In the genomic region with DNA sequence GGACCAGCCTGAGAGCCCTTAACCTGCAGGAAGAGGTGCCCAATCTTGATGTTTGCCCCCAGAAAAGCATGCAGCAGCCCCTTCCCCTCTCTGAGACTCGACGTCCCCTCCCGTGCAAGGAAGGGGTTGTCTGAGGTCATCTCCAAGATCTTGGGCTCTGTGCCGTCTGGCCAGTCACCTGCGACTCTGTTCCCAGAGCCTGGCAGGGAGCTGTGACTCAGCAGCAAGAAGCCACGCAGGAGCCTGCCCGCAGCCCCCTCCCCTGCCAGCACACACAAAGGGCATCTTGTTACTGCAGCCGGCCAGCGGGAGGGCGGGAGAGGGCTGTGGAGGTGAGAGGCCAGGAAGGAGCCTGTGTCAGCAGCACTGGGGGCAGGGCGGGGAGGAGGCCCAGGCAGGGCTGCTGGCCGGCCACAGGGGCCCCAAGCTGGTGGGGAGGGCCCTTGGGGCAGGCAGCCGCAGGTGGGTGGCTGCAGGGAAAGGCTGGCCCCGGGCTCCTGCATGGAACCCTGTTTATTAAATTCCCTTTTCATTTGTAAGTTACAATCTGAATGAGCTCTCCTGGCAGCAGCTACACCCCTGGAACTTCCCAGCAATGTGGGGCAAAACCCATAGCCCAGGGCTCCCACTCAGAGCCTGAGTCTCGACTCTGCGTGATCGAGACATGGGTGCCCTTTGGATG, we compare ENCODE assay signal across 9 cellular contexts.
A peak's percentile ranks its signal among the peaks of the same experiment; 100 is the strongest.
DNase-seq lines count a peak whose midpoint lies in the region; ATAC-seq, FAIRE-seq and TF ChIP-seq lines count a peak whose summit lies in the region.
"Had no signal": no experiment of that assay in that cellular context is flagged by ENCODE, and none has a peak within 500 bp of the region (broad histone marks: within the 10 kb centered on the region; RNA-seq: fewer than 3 reads in every experiment).

No MANE protein-coding gene starts in this region.

- peaks cover 3% of the 10 kb centered on the region for H3K27me3 Mint-ChIP-seq in progenitor cell of endocrine pancreas

- CTCF ChIA-PET in Panc1 (lab: Charles Lee), result interaction anchor here (0.7 to 3.6 kb wide), 2 partner anchors 9 to 230 kb away, joined by 3 to 11 read pairs; no protein-coding TSS in a partner anchor

- H3K4me1 ChIP-seq in Panc1 (ENCODE audit: control insufficient read depth, insufficient read depth, low read length) (peaks cover 43% of the 10 kb centered on the region), vagina (peaks cover 34% of the 10 kb centered on the region)

- no TSS peak for BruUV-seq in Panc1 (replicated peaks; lab: Mats Ljungman, UMichigan)

- no peak overlapping the region for H3K4me3 ChIP-seq in Panc1 (ENCODE audit: low read depth in 2 of 2, low read length in 2 of 2)
- no peak overlapping the region for H3K4me3 ChIP-seq in vagina

- H3K27me3 ChIP-seq in Panc1 (ENCODE audit: control insufficient read depth, insufficient read depth, low read length) (no peaks in the 10 kb centered on the region), vagina (no peaks in the 10 kb centered on the region)

- TF ChIP-seq CTCF in Panc1 (IDR thresholded peaks at IDR 0.05), result no peak
- no peak for TF ChIP-seq CTCF in progenitor cell of endocrine pancreas (IDR thresholded peaks at IDR 0.05; ENCODE audit: unreplicated experiment)
- no peak for TF ChIP-seq CTCF in vagina (IDR thresholded peaks at IDR 0.05)

- POLR2A ChIA-PET in Panc1 (lab: Charles Lee), result interaction anchor here (0.7 kb wide), 1 partner anchor 165 kb away, joined by 3 read pairs; no protein-coding TSS in a partner anchor

- no peaks in the 10 kb centered on the region for H3K36me3 ChIP-seq in Panc1 (ENCODE audit: control insufficient read depth, insufficient read depth, low read length)
- H3K36me3 ChIP-seq in vagina, result no peaks in the 10 kb centered on the region

- no peaks in the 10 kb centered on the region for H3K9me3 ChIP-seq in Panc1 (ENCODE audit: control insufficient read depth, insufficient read depth, low read depth, low read length)
- H3K9me3 ChIP-seq in vagina, result no peaks in the 10 kb centered on the region

- H3K4me1 Mint-ChIP-seq in progenitor cell of endocrine pancreas (ENCODE audit: low read depth), result peaks cover 37% of the 10 kb centered on the region
- H3K4me1 Mint-ChIP-seq: activated B cell treated with CpG ODN at 0.5 μM for 24 hours had no signal

- H3K27ac ChIP-seq in Panc1 (ENCODE audit: low read length), result peak overlapping the region; percentile 91
- H3K27ac ChIP-seq in vagina, result no peak overlapping the region

- peak overlapping the region; percentile 98 for H3K27ac Mint-ChIP-seq in progenitor cell of endocrine pancreas
- H3K27ac Mint-ChIP-seq: activated B cell treated with CpG ODN at 0.5 μM for 24 hours had no signal

- intact Hi-C loops in Panc1 (cut with micrococcal nuclease; ENCODE audit: unreplicated experiment), result loop anchor here (10.0 kb wide), 1 partner anchor 190 kb away; no protein-coding TSS in a partner anchor
- intact Hi-C loops in vagina (cut with DNase I), result no loop called here

- in situ Hi-C loops in Panc1 (cut with HindIII; ENCODE audit: low pct_unique_long_range_greater_than_20kb, low sequenced_read_pairs), result no loop called here

- peak; percentile 89 for ATAC-seq in Panc1
- ATAC-seq in esophagus mucosa, result peak; percentile 35
- ATAC-seq in HG03097 (IDR thresholded peaks at IDR 0.05; ENCODE audit: low FRiP score, unreplicated experiment), result no peak

- no peaks in the 10 kb centered on the region for H3K36me3 Mint-ChIP-seq in progenitor cell of endocrine pancreas (ENCODE audit: insufficient read depth)

- no peak overlapping the region for H3K4me3 Mint-ChIP-seq in progenitor cell of endocrine pancreas (ENCODE audit: low read depth)
- H3K4me3 Mint-ChIP-seq: activated B cell treated with CpG ODN at 0.5 μM for 24 hours had no signal

- no peaks in the 10 kb centered on the region for H3K9me3 Mint-ChIP-seq in progenitor cell of endocrine pancreas (ENCODE audit: low read depth)
- H3K9me3 Mint-ChIP-seq: activated B cell treated with CpG ODN at 0.5 μM for 24 hours had no signal

- FAIRE-seq in H54 (lab: Jason Lieb, UNC), result peak; percentile 30

- 0 out of 2 replicates have a peak, but pooled peaks have one; percentile 4 for TF ChIP-seq POLR2A in H54 (IDR thresholded peaks at IDR 0.05; ENCODE audit: low read depth, low read length)
- no peak for TF ChIP-seq POLR2A in vagina (IDR thresholded peaks at IDR 0.05)

- peak; percentile 95 for DNase-seq in H54 (ENCODE audit: insufficient read length, low spot score)
- DNase-seq in Panc1 (ENCODE audit: low read depth, low spot score), result peak; percentile 45
- peak; percentile 69 for DNase-seq in progenitor cell of endocrine pancreas (ENCODE audit: low spot score, unreplicated experiment)
- no peak for DNase-seq in OCI-M2 (lab: John Stamatoyannopoulos, UW; ENCODE audit: unreplicated experiment)
- no peak for DNase-seq in vagina (ENCODE audit: extremely low spot score in 2 of 2)
- no peak for DNase-seq in NCI-H128 (lab: John Stamatoyannopoulos, UW; ENCODE audit: unreplicated experiment)
- DNase-seq: activated B cell treated with CpG ODN at 0.5 μM for 24 hours had no signal

Comparison
In these comparisons a context has a peak if more than half of its experiments do, and no peak if none do; other contexts are left out.
1. DNase-seq: peak in H54 (single experiment), Panc1 (single experiment) and progenitor cell of endocrine pancreas (single experiment); none in OCI-M2 (single experiment), vagina (0 of 2) and NCI-H128 (single experiment).